In genomic region chr21:42983102-42983501, GRCh38 we compare ENCODE assay signal across 1 cellular context.
TF ChIP-seq lines count a peak whose summit lies in the region.

No MANE protein-coding gene starts in this region.

TF ChIP-seq in endothelial cell of umbilical vein, 7 proteins besides CTCF, POLR2A, EP300 and RAD21:
- TF ChIP-seq MYC (IDR thresholded peaks at IDR 0.05; ENCODE audit: low read depth, low read length) (no peak), JUN (IDR thresholded peaks at IDR 0.05; ENCODE audit: borderline replicate concordance, insufficient read depth, insufficient read length, low read depth) (no peak)
